10 cellular contexts compared by ENCODE assay signal in genomic region chr2:74908763-74909444, GRCh38. TPM values are rescaled to one million over a fixed set of nuclear protein-coding genes. Genes with fewer than 3 reads are reported as not detected.
DNase-seq lines count a peak whose midpoint lies in the region; ATAC-seq and TF ChIP-seq lines count a peak whose summit lies in the region.
"Had no signal": no experiment of that assay in that cellular context is flagged by ENCODE, and none has a peak within 500 bp of the region (broad histone marks: within the 10 kb centered on the region; RNA-seq: fewer than 3 reads in every experiment).

No MANE protein-coding gene starts in this region.

- no peak for TF ChIP-seq EP300 in SK-N-SH (IDR thresholded peaks at IDR 0.05; ENCODE audit: borderline replicate concordance in 1 of 2, low read depth in 1 of 2, low read length in 1 of 2)

- no peak for TF ChIP-seq POLR2A in gastrocnemius medialis (IDR thresholded peaks at IDR 0.05)

- no peak for TF ChIP-seq CTCF in HFF-Myc (IDR thresholded peaks at IDR 0.05; ENCODE audit: low read depth, low read length, missing control alignments)
- no peak for TF ChIP-seq CTCF in SK-N-SH (IDR thresholded peaks at IDR 0.05)
- TF ChIP-seq CTCF in retinal pigment epithelial cell (conservative IDR thresholded peaks at IDR 0.05; ENCODE audit: low read depth, low read length): no peak
- no peak for TF ChIP-seq CTCF in gastrocnemius medialis (IDR thresholded peaks at IDR 0.05 in 4 of 5, conservative IDR thresholded peaks at IDR 0.05 in 1 of 5)

- no peaks in the 10 kb centered on the region for H3K79me2 ChIP-seq in SK-N-SH (ENCODE audit: insufficient read depth)

- no peak for TF ChIP-seq RAD21 in SK-N-SH (IDR thresholded peaks at IDR 0.05; ENCODE audit: low read length)

- no peaks in the 10 kb centered on the region for H3F3A ChIP-seq in SK-N-SH (replicated peaks; ENCODE audit: insufficient read depth)

- H3K4me1 ChIP-seq in SK-N-SH (ENCODE audit: control insufficient read depth in 1 of 2, insufficient read depth in 2 of 2, low read depth in 1 of 2, low read length in 1 of 2) (peaks cover 0 to 6% of the 10 kb centered on the region in 2 experiments; a peak in 1 of 4 replicates), iPS-15b (ENCODE audit: control insufficient read depth, insufficient read depth, low read length) (peaks cover 2% of the 10 kb centered on the region), gastrocnemius medialis (no peaks in the 10 kb centered on the region)

- intact Hi-C loops in gastrocnemius medialis (cut with DNase I; ENCODE audit: low total_unique reads): no loop called here

- H3K4me2 ChIP-seq in SK-N-SH: no peak overlapping the region

- no peaks in the 10 kb centered on the region for H4K20me1 ChIP-seq in SK-N-SH (ENCODE audit: insufficient read depth)

- no peak overlapping the region for H3K9ac ChIP-seq in SK-N-SH
- H3K9ac ChIP-seq in iPS-15b (ENCODE audit: low read depth, low read length): peak overlapping the region; percentile 12

- no peaks in the 10 kb centered on the region for H3K9me2 ChIP-seq in SK-N-SH

- H3K36me3 ChIP-seq in SK-N-SH (replicated peaks in 1 of 2; ENCODE audit: control insufficient read depth in 1 of 2, insufficient read depth in 2 of 2, low read length in 1 of 2): no peaks in the 10 kb centered on the region
- no peaks in the 10 kb centered on the region for H3K36me3 ChIP-seq in iPS-15b (ENCODE audit: control insufficient read depth, insufficient read depth, low read length)
- H3K36me3 ChIP-seq in gastrocnemius medialis: no peaks in the 10 kb centered on the region

- H3K27ac ChIP-seq in SK-N-SH (ENCODE audit: low read depth in 2 of 2, low read length in 1 of 2) (no peak overlapping the region), gastrocnemius medialis (no peak overlapping the region)

- in situ Hi-C loops in gastrocnemius medialis (cut with MboI; ENCODE audit: low sequenced_read_pairs in 4 of 4): loop anchor here in 2 of 4 donors (25.0 kb wide), 1 partner anchor 703 kb away; no protein-coding TSS in a partner anchor

- DNase-seq in HFF-Myc (ENCODE audit: extremely low read depth, low read depth) (no peak), SK-N-SH (peak; percentile 39), retinal pigment epithelial cell (ENCODE audit: low read depth) (no peak), gastrocnemius medialis (no peak)
- DNase-seq: activated CD4-positive, alpha-beta memory T cell treated with anti-CD3 and anti-CD28 coated beads for 36 hours; stimulated activated CD4-positive, alpha-beta T cell treated with anti-CD3 and anti-CD28 coated beads, Interleukin-4, amount 100 ng/mL, for 24 hours; SW 1271 had no signal

- H2AFZ ChIP-seq in SK-N-SH (ENCODE audit: low read depth): no peak overlapping the region

- POLR2A ChIA-PET in SK-N-SH (lab: Yijun Ruan, JAX): no interaction called here

- 49% methylated on average over 28 of the region's 30 CpGs for WGBS in SK-N-SH (ENCODE audit: low lambda C conversion rate)

- peak overlapping the region; percentile 20 for H3K4me3 ChIP-seq in HFF-Myc (replicated peaks; ENCODE audit: low read depth, low read length)
- 0 out of 4 replicates have a peak overlapping the region, but pooled peaks of 1 of the 2 experiments have one; percentile 9 for H3K4me3 ChIP-seq in SK-N-SH (ENCODE audit: low read depth in 2 of 2, low read length in 1 of 2)
- peak overlapping the region; percentile 59 for H3K4me3 ChIP-seq in iPS-15b (ENCODE audit: low read depth, low read length)
- peak overlapping the region; percentile 22 for H3K4me3 ChIP-seq in retinal pigment epithelial cell (ENCODE audit: low read length)
- no peak overlapping the region for H3K4me3 ChIP-seq in gastrocnemius medialis

- ATAC-seq in HG03521 (IDR thresholded peaks at IDR 0.05; ENCODE audit: unreplicated experiment) (no peak), GM21786 (IDR thresholded peaks at IDR 0.05; ENCODE audit: unreplicated experiment) (no peak), gastrocnemius medialis (no peak)

- no peaks in the 10 kb centered on the region for H3K9me3 ChIP-seq in SK-N-SH
- H3K9me3 ChIP-seq in iPS-15b (ENCODE audit: control insufficient read depth, insufficient read depth, low read length): no peaks in the 10 kb centered on the region
- no peaks in the 10 kb centered on the region for H3K9me3 ChIP-seq in gastrocnemius medialis

- CTCF ChIA-PET in SK-N-SH (lab: Yijun Ruan, JAX): interaction anchor here (0.9 to 3.0 kb wide), 3 partner anchors 10 to 78 kb away, joined by 3 to 17 read pairs (median 3); no protein-coding TSS in a partner anchor

- H3K27me3 ChIP-seq in SK-N-SH (ENCODE audit: insufficient read depth) (no peaks in the 10 kb centered on the region; the same call in 1 of the 2 replicates), iPS-15b (ENCODE audit: control insufficient read depth, insufficient read depth, low read length) (peaks cover 9% of the 10 kb centered on the region), gastrocnemius medialis (peaks cover 11 to 32% (median 17%) of the 10 kb centered on the region in 3 donors)

TF ChIP-seq in SK-N-SH, 30 proteins besides CTCF, POLR2A, EP300 and RAD21:
- TF ChIP-seq TAF1 (IDR thresholded peaks at IDR 0.05; ENCODE audit: borderline replicate concordance, low read depth, low read length) (no peak), POLR2AphosphoS5 (IDR thresholded peaks at IDR 0.05; ENCODE audit: low read depth, low read length) (no peak), MEF2A (IDR thresholded peaks at IDR 0.05; ENCODE audit: borderline replicate concordance, low read depth) (no peak), NFIC (IDR thresholded peaks at IDR 0.05; ENCODE audit: borderline replicate concordance) (no peak), RXRA (IDR thresholded peaks at IDR 0.05; ENCODE audit: borderline replicate concordance, low read depth) (no peak), YY1 (IDR thresholded peaks at IDR 0.05; ENCODE audit: low read depth) (no peak), SMC3 (IDR thresholded peaks at IDR 0.05; ENCODE audit: low read depth, low read length) (no peak), TEAD4 (IDR thresholded peaks at IDR 0.05; ENCODE audit: borderline replicate concordance, insufficient read depth) (no peak), GABPA (IDR thresholded peaks at IDR 0.05; ENCODE audit: low read depth) (no peak), MAX (IDR thresholded peaks at IDR 0.05; ENCODE audit: low read depth) (no peak), PBX3 (IDR thresholded peaks at IDR 0.05) (no peak), RCOR1 (IDR thresholded peaks at IDR 0.05; ENCODE audit: low read length) (no peak), FOXM1 (IDR thresholded peaks at IDR 0.05; ENCODE audit: low read depth) (no peak)

RNA-seq across cellular contexts. Expression of gene POLE4, which starts 49.5 kb away (rescaled TPM):
- 34.2 and 42.1 TPM in 2 replicates for polyA plus RNA-seq in SK-N-SH (2012; rRNA removed)
- 39.7 and 42.9 TPM in 2 replicates for polyA plus RNA-seq in SK-N-SH (2012; cell fraction: cytosol; rRNA removed)
- polyA plus RNA-seq in SK-N-SH (2012; cell fraction: nucleus; rRNA removed): 13.4 and 20.3 TPM in 2 replicates
- 10 to 100 TPM; 22.3 to 49.5 (median 30.9) TPM for total RNA-seq in gastrocnemius medialis

Comparison
In these comparisons a context has a peak if more than half of its experiments do, and no peak if none do; other contexts are left out.
1. H3K4me3 ChIP-seq: peak in HFF-Myc (single experiment), iPS-15b (single experiment) and retinal pigment epithelial cell (single experiment); none in gastrocnemius medialis (0 of 4).